8 cellular contexts compared by ENCODE assay signal in the genomic region with DNA sequence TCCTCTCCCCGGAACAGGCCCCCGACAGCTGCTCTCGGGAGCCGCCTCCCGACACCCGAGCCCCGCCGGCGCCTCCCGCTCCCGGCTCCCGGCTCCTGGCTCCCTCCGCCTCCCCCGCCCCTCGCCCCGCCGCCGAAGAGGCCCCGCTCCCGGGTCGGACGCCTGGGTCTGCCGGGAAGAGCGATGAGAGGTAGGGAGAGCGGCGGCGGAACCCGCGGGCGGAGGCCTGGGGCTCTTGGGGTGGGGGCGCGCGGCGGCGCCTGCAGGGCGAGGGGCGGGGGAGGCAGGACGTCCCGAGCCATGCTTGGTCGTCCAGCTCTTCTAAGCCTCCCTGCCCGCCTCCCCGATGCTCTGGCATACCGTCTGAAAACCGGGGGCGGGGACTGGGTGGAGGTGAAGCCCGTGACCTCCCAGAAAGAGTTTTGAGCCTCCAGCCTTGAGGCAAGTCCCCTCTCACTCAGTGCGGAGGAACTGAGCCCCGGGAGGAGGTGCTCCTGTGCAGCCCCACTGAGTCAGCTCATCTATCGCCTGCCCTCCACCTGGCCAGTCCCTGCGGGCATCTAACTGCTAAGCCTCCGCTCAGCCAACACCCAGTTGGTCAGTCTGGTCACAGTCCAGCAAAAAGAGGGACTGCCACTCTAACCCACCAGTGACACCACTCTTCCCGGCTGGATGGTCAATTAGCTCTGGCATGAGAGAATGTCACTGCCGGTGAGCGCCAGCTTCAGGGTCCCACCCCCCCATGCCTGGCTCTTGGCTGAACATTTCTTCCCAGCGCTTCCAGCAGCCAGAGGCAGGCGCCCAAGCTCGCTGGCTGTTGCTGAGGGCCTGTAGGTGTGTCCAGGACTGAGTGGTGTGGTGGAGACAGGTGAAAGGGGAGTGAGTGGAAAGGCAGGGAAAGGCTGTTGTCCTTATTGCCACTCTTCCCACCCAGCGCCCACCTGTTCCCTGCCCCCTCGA. TPM values are rescaled to one million over a fixed set of nuclear protein-coding genes. Genes with fewer than 3 reads are reported as not detected.
DNase-seq lines count a peak whose midpoint lies in the region; ATAC-seq and TF ChIP-seq lines count a peak whose summit lies in the region.

No MANE protein-coding gene starts in this region.

- H3K36me3 Mint-ChIP-seq in H9 (ENCODE audit: insufficient read depth in 1 of 3, low read depth in 3 of 3): peaks cover 14 to 32% (median 22%) of the 10 kb centered on the region in 3 experiments

- H2AK5ac ChIP-seq in H9 (ENCODE audit: insufficient read length, low read length): no peak overlapping the region

- H3K4me1 Mint-ChIP-seq in H9: peaks cover 71 to 72% of the 10 kb centered on the region in 2 experiments

- H4K8ac ChIP-seq in H9 (replicated peaks; ENCODE audit: insufficient read length, low read depth, low read length): no peak overlapping the region

- peaks cover 18% of the 10 kb centered on the region; the same call in 1 of the 2 replicates for H3K79me2 ChIP-seq in H9 (ENCODE audit: insufficient read depth, low read length)

- H3K79me1 ChIP-seq in H9 (ENCODE audit: insufficient read depth, low read depth, low read length, poor library complexity, severe bottlenecking): peaks cover 6% of the 10 kb centered on the region

- no peak overlapping the region for H3K23ac ChIP-seq in H9 (ENCODE audit: insufficient read length, low read depth, low read length)

- ATAC-seq in GM21381 (IDR thresholded peaks at IDR 0.05; ENCODE audit: unreplicated experiment) (no peak), GM18909 (IDR thresholded peaks at IDR 0.05; ENCODE audit: poor library complexity, unreplicated experiment) (no peak)

- H4K5ac ChIP-seq in H9 (ENCODE audit: insufficient read length, low read depth, low read length): no peak overlapping the region

- peaks cover 14% of the 10 kb centered on the region for H3K36me3 ChIP-seq in BLaER1

- WGBS in H9 (ENCODE audit: extremely low coverage, insufficient read length, low lambda C conversion rate): no CpG with 5 or more reads among the region's 59 CpGs

- H3K56ac ChIP-seq in H9 (ENCODE audit: insufficient read length, low read depth, low read length): no peak overlapping the region

- peak overlapping the region; percentile 95 to 99 (median 98); a peak in 6 of 7 replicates for H3K27ac Mint-ChIP-seq in H9

- no peak overlapping the region for H2BK15ac ChIP-seq in H9 (ENCODE audit: low read depth, low read length)

- no peaks in the 10 kb centered on the region for H3K27me3 ChIP-seq in BLaER1
- H3K27me3 ChIP-seq in H9 (ENCODE audit: insufficient read depth, low read length): no peaks in the 10 kb centered on the region
- H3K27me3 ChIP-seq in layer of hippocampus (ENCODE audit: control insufficient read depth, insufficient read depth, low read length): no peaks in the 10 kb centered on the region

- DNase-seq in H9 (peak; percentile 64), T-helper 1 cell (peak in 3 of 5 donors; percentile 22 to 33 (median 27)), cerebellar cortex (ENCODE audit: low spot score) (peak; percentile 53)
- peak; percentile 70 for DNase-seq in stimulated activated CD4-positive, alpha-beta T cell treated with anti-CD3 and anti-CD28 coated beads, Interleukin-15, amount 100 ng/mL, for 24 hours

- H3K9me3 Mint-ChIP-seq in H9: peaks cover 0 to 2% of the 10 kb centered on the region in 2 experiments; a peak in 1 of 5 replicates

- H3K9me3 ChIP-seq in BLaER1 (no peaks in the 10 kb centered on the region), H9 (ENCODE audit: control insufficient read depth, low read depth, low read length) (no peaks in the 10 kb centered on the region)

- peak overlapping the region; percentile 73 for H3K4me3 ChIP-seq in BLaER1

- H3K4me1 ChIP-seq in BLaER1 (peaks cover 90% of the 10 kb centered on the region), H9 (ENCODE audit: insufficient read depth, low read length) (peaks cover 6% of the 10 kb centered on the region; the same call in 1 of the 2 replicates)

- H4K20me1 ChIP-seq in BLaER1: peaks cover 47% of the 10 kb centered on the region
- no peaks in the 10 kb centered on the region for H4K20me1 ChIP-seq in H9 (ENCODE audit: control insufficient read depth, insufficient read depth, insufficient read length)

- no peak overlapping the region for H2BK20ac ChIP-seq in H9 (ENCODE audit: low read depth, low read length, poor library complexity, severe bottlenecking)

- H3K27me3 Mint-ChIP-seq in H9 (ENCODE audit: low read depth): no peaks in the 10 kb centered on the region; the same call in 1 of the 2 replicates

- H3K14ac ChIP-seq in H9 (ENCODE audit: insufficient read depth, low read length): no peak overlapping the region

- no peak overlapping the region for H3T11ph ChIP-seq in H9 (ENCODE audit: low read length)

- TF ChIP-seq CTCF in H9 (conservative IDR thresholded peaks at IDR 0.05): no peak

- no peak overlapping the region for H2AFZ ChIP-seq in H9 (ENCODE audit: low read length)

- H3K9ac ChIP-seq in BLaER1 (peak overlapping the region; percentile 81), H9 (ENCODE audit: extremely low read depth, insufficient read length, low read length) (no peak overlapping the region)

- H2BK120ac ChIP-seq in H9 (ENCODE audit: low read depth, low read length, poor library complexity, severe bottlenecking): no peak overlapping the region

- H3K4me2 ChIP-seq in BLaER1 (peak overlapping the region; percentile 96), H9 (ENCODE audit: insufficient read depth, insufficient read length, low read length) (peak overlapping the region; percentile 42)

- H3K27ac ChIP-seq in BLaER1 (peak overlapping the region; percentile 85), H9 (ENCODE audit: insufficient read length, low read depth, low read length) (no peak overlapping the region), layer of hippocampus (ENCODE audit: low read depth, low read length) (peak overlapping the region; percentile 92)

- H2BK5ac ChIP-seq in H9 (ENCODE audit: insufficient read length, low read length): no peak overlapping the region

- H3K4me3 Mint-ChIP-seq in H9: peak overlapping the region; percentile 72 to 90

- H3K4ac ChIP-seq in H9 (ENCODE audit: low read depth, low read length): no peak overlapping the region

- peaks cover 37% of the 10 kb centered on the region for H3K23me2 ChIP-seq in H9 (ENCODE audit: insufficient read length, low read depth, low read length, poor library complexity, severe bottlenecking)

- no peak overlapping the region for H4K91ac ChIP-seq in H9 (ENCODE audit: insufficient read length, low read depth, low read length)

- H2BK12ac ChIP-seq in H9 (ENCODE audit: insufficient read length, low read depth, low read length): no peak overlapping the region

- no peak overlapping the region for H3K18ac ChIP-seq in H9 (ENCODE audit: insufficient read length, low read depth, low read length)

RNA-seq across cellular contexts. Expression of a gene that starts 0.5 kb away (rescaled TPM):
- 254 and 258 TPM in 2 replicates for total RNA-seq in H9 (2021)

RNA-seq across cellular contexts. Expression of a gene that starts 23.2 kb away (rescaled TPM):
- 58.2 and 60.8 TPM in 2 replicates for total RNA-seq in H9 (2021)

RNA-seq across cellular contexts. Expression of a gene that starts 29.2 kb away (rescaled TPM):
- total RNA-seq in H9 (2021): 61.9 and 68.2 TPM in 2 replicates

RNA-seq across cellular contexts. Expression of a gene that starts 47.2 kb away (rescaled TPM):
- not detected in 2 replicates for total RNA-seq in H9 (2021)

RNA-seq across cellular contexts. Expression of a gene that starts 56.0 kb away (rescaled TPM):
- 0.15 and 0.20 TPM in 2 replicates for total RNA-seq in H9 (2021)
